Comparison of ENCODE assay signal across 11 cellular contexts in the genomic region with DNA sequence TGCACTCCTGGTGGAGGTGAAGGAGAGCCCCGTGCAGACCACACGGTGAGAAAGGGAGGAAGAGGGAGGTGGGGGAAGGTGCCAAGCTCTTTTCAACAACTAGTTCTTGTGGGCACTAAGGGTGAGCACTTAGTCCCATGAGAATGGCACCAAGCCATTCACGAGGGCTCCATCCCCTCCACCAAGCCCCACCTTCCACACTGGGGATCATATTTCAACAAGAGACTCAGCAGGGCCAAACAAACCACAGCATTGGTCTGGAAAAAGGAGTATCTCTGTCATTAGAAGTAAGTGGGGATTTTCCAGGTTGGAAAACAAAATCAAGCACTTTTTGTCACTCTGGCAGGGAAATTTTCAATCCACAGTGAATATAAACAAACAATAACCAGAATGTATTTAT. TPM values are rescaled to one million over a fixed set of nuclear protein-coding genes. Genes with fewer than 3 reads are reported as not detected.
DNase-seq lines count a peak whose midpoint lies in the region; ATAC-seq and TF ChIP-seq lines count a peak whose summit lies in the region.
"Had no signal": no experiment of that assay in that cellular context is flagged by ENCODE, and none has a peak within 500 bp of the region (broad histone marks: within the 10 kb centered on the region; RNA-seq: fewer than 3 reads in every experiment).

No MANE protein-coding gene starts in this region.

- CTCF ChIA-PET in AG04450 (lab: Charles Lee), result interaction anchor here (1.0 to 2.0 kb wide), 2 partner anchors 52 to 55 kb away, joined by 3 to 7 read pairs; no protein-coding TSS in a partner anchor

- H3K4me1 ChIP-seq in HUES48 (ENCODE audit: control insufficient read depth, insufficient read depth, low read length) (peaks cover 19% of the 10 kb centered on the region), SJCRH30 (peaks cover 11% of the 10 kb centered on the region), right atrium auricular region (peaks cover 0 to 21% of the 10 kb centered on the region in 2 donors)
- H3K4me1 ChIP-seq: ascending aorta had no signal

- POLR2A ChIA-PET in AG04450 (lab: Yijun Ruan, JAX), result no interaction called here

- no peak overlapping the region for H3K9ac ChIP-seq in HUES48 (ENCODE audit: low read depth, low read length)

- H3K9me3 ChIP-seq in AG04450 (ENCODE audit: control insufficient read depth, insufficient read depth, low read length), result no peaks in the 10 kb centered on the region
- H3K9me3 ChIP-seq in HUES48 (ENCODE audit: control insufficient read depth, insufficient read depth, low read length), result no peaks in the 10 kb centered on the region
- no peaks in the 10 kb centered on the region for H3K9me3 ChIP-seq in SJCRH30 (replicated peaks)
- H3K9me3 ChIP-seq in right atrium auricular region, result no peaks in the 10 kb centered on the region
- H3K9me3 ChIP-seq: ascending aorta, esophagus muscularis mucosa had no signal

- H3K36me3 ChIP-seq in HUES48 (ENCODE audit: control insufficient read depth, insufficient read depth, low read length) (peaks cover 11% of the 10 kb centered on the region; the same call in 1 of the 2 replicates), SJCRH30 (0 out of 2 replicates have a peak, but pooled peaks cover 7% of the 10 kb centered on the region), right atrium auricular region (peaks cover 8% of the 10 kb centered on the region)

- no peak for ATAC-seq in HG02840 (IDR thresholded peaks at IDR 0.05; ENCODE audit: low FRiP score, unreplicated experiment)
- ATAC-seq: activated CD8-positive, alpha-beta memory T cell treated with anti-CD3 and anti-CD28 coated beads, Interleukin-2, amount 10 ng/mL, durations not matched to agents 7 days and 5 days had no signal

- H3K4me3 ChIP-seq in AG04450 (ENCODE audit: low read depth, low read length) (no peak overlapping the region), HUES48 (ENCODE audit: low read depth, low read length) (no peak overlapping the region), SJCRH30 (no peak overlapping the region), right atrium auricular region (no peak overlapping the region)
- H3K4me3 ChIP-seq: ascending aorta, esophagus muscularis mucosa had no signal

- H3K27me3 ChIP-seq in AG04450 (ENCODE audit: control insufficient read depth, insufficient read depth, low read length), result no peaks in the 10 kb centered on the region
- H3K27me3 ChIP-seq in HUES48 (ENCODE audit: control insufficient read depth, insufficient read depth, low read length), result no peaks in the 10 kb centered on the region
- H3K27me3 ChIP-seq in SJCRH30, result no peaks in the 10 kb centered on the region
- H3K27me3 ChIP-seq in right atrium auricular region, result no peaks in the 10 kb centered on the region
- H3K27me3 ChIP-seq: ascending aorta, esophagus muscularis mucosa had no signal

- H3K27ac ChIP-seq in AG04450 (ENCODE audit: low read depth, low read length) (peak overlapping the region; percentile 33), HUES48 (ENCODE audit: low read depth, low read length) (peak overlapping the region; percentile 61), SJCRH30 (no peak overlapping the region), right atrium auricular region (peak overlapping the region; percentile 55 to 60)
- H3K27ac ChIP-seq: ascending aorta, esophagus muscularis mucosa had no signal

- DNase-seq in AG04450 (ENCODE audit: low read depth, low spot score) (no peak), SJCRH30 (peak; percentile 28 to 56), right atrium auricular region (ENCODE audit: low spot score) (no peak), NCI-H82 treated with DMSO at 0.1 percent for 48 hours (lab: John Stamatoyannopoulos, UW; ENCODE audit: unreplicated experiment) (no peak), middle frontal gyrus (ENCODE audit: extremely low spot score, low spot score) (no peak)
- no peak for DNase-seq in stimulated activated naive CD4-positive, alpha-beta T cell treated with Interleukin-2 at 50 U/mL for 16 hours (lab: John Stamatoyannopoulos, UW)
- DNase-seq: activated CD8-positive, alpha-beta memory T cell treated with anti-CD3 and anti-CD28 coated beads, Interleukin-2, amount 10 ng/mL, durations not matched to agents 7 days and 5 days had no signal

- TF ChIP-seq CTCF in AG04450 (IDR thresholded peaks at IDR 0.05; ENCODE audit: low read depth, low read length) (no peak), right atrium auricular region (IDR thresholded peaks at IDR 0.05) (no peak)

RNA-seq across cellular contexts. Expression of gene ZAP70, which starts 38.4 kb away (rescaled TPM):
- 0.06 TPM in 1 of 2 replicates, not detected in the other for polyA plus RNA-seq in AG04450 (2011; rRNA removed)
- not detected in 2 replicates for polyA minus RNA-seq in AG04450 (2011; rRNA and poly(A)+ RNA removed)
- 0.30 and 0.35 TPM in 2 replicates for total RNA-seq in SJCRH30 (2014; rRNA removed; shearing (Covaris generic))
- total RNA-seq in right atrium auricular region, result 1 to 10 TPM in 1 of 2 donors, under 1 TPM in 1; 0.86 to 1.4 TPM

Comparison
In these comparisons a context has a peak if more than half of its experiments do, and no peak if none do; other contexts are left out.
1. DNase-seq: peak in SJCRH30 (2 of 2); none in AG04450 (single experiment), right atrium auricular region (single experiment), NCI-H82 treated with DMSO at 0.1 percent for 48 hours (single experiment), middle frontal gyrus (single experiment) and stimulated activated naive CD4-positive, alpha-beta T cell treated with Interleukin-2 at 50 U/mL for 16 hours (single experiment).